ENCODE assay signal across 21 cellular contexts in the genomic region with DNA sequence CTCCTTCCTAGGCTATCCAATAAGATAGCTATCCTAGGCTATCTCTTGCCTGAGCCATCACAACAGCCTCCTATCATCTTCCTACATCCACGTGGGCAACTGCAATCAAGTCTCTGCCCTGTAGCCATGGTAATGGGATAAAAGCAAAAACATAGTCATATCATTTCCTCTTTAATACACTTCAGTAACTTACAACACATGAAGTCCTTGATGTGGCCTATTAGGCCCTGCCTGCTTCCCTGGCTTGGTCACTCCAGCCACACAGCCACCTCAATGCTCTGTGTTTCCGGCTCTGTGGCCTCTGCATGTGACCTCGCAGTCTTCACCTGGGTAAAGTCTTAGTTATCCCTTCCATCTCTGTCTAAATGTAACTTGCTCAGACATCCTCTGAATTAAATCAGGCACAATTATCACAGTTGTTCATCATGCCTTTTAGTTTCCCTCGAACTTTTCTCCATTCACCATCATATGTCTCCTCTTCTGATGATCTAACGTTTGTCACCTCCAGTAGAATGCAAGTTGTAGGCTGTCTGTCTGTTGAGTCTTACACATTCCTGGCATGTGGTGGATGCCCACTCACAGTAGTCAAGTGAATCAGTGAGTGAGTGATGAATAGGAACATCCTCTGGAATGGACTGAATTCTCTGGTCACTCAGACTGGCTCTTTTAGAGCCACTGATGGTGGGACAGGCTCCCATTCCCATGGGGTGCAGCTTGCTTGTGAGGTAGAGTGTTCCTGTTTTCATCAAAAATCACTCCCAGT.
DNase-seq lines count a peak whose midpoint lies in the region; ATAC-seq and TF ChIP-seq lines count a peak whose summit lies in the region.
"Had no signal": no experiment of that assay in that cellular context is flagged by ENCODE, and none has a peak within 500 bp of the region (broad histone marks: within the 10 kb centered on the region; RNA-seq: fewer than 3 reads in every experiment).

No MANE protein-coding gene starts in this region.

- intact Hi-C loops in OCI-LY7 (cut with micrococcal nuclease; ENCODE audit: unreplicated experiment): no loop called here

- no peaks in the 10 kb centered on the region for H3K9me3 Mint-ChIP-seq in stimulated activated memory B cell treated with anti-CD40 and anti-IgM and Interleukin-4, amounts not matched to agents 10 μg/mL and 1 μg/mL and 100 μg/mL, for 72 hours
- H3K9me3 Mint-ChIP-seq: IgD-negative memory B cell had no signal

- H3K36me3 ChIP-seq in OCI-LY7 (ENCODE audit: insufficient read depth, low read length): no peaks in the 10 kb centered on the region
- H3K36me3 ChIP-seq: esophagus squamous epithelium, sigmoid colon, upper lobe of left lung had no signal

- no TSS peak for BruUV-seq in OCI-LY7 (replicated peaks; lab: Mats Ljungman, UMichigan)

- no peak overlapping the region for H3K4me3 Mint-ChIP-seq in stimulated activated memory B cell treated with anti-CD40 and anti-IgM and Interleukin-4, amounts not matched to agents 10 μg/mL and 1 μg/mL and 100 μg/mL, for 72 hours
- H3K4me3 Mint-ChIP-seq: IgD-negative memory B cell had no signal

- H3K4me3 ChIP-seq in OCI-LY7 (ENCODE audit: low read depth, low read length, poor library complexity, severe bottlenecking): no peak overlapping the region
- H3K4me3 ChIP-seq: esophagus squamous epithelium, sigmoid colon, SK-N-MC, upper lobe of left lung had no signal

- H3K36me3 Mint-ChIP-seq in stimulated activated memory B cell treated with anti-CD40 and anti-IgM and Interleukin-4, amounts not matched to agents 10 μg/mL and 1 μg/mL and 100 μg/mL, for 72 hours: no peaks in the 10 kb centered on the region
- H3K36me3 Mint-ChIP-seq: IgD-negative memory B cell had no signal

- TF ChIP-seq CTCF in GM10266 (IDR thresholded peaks at IDR 0.05; ENCODE audit: control insufficient read depth, insufficient read depth, low read depth, missing control alignments) (no peak), OCI-LY7 (conservative IDR thresholded peaks at IDR 0.05; ENCODE audit: low read length) (no peak)

- no peak overlapping the region for H2AFZ ChIP-seq in OCI-LY7 (ENCODE audit: low read length)

- DNase-seq in GM10266 (ENCODE audit: extremely low spot score): peak; percentile 10
- peak; percentile 29 for DNase-seq in LHCN-M2 (ENCODE audit: low read depth)
- DNase-seq in dermis blood vessel endothelial cell: peak; percentile 13
- no peak for DNase-seq in NCI-H510A (lab: John Stamatoyannopoulos, UW)
- DNase-seq in OCI-LY7 (ENCODE audit: low spot score): no peak
- DNase-seq: activated CD4-positive, alpha-beta T cell treated with anti-CD3 and anti-CD28 coated beads for 1 hour; activated naive CD4-positive, alpha-beta T cell treated with anti-CD3 and anti-CD28 coated beads, Interleukin-2, amount 50 U/mL, for 16 hours; DMS79 treated with DMSO at 0.1 percent for 48 hours; effector memory CD4-positive, alpha-beta T cell; esophagus squamous epithelium; left cardiac atrium; NCI-H2029; posterior cingulate gyrus; sigmoid colon; stimulated activated CD4-positive, alpha-beta T cell treated with anti-CD3 and anti-CD28 coated beads, Interleukin-1b, Interleukin-23, amount 100 ng/mL, for 48 hours; stimulated activated naive CD8-positive, alpha-beta T cell treated with anti-CD3 and anti-CD28 coated beads, Interleukin-15, Interleukin-2, amounts not matched to agents 100 U/mL and 50 U/mL, for 24 hours; upper lobe of left lung had no signal

- POLR2A ChIA-PET in OCI-LY7 (lab: Charles Lee): no interaction called here

- H3K4me1 Mint-ChIP-seq in stimulated activated memory B cell treated with anti-CD40 and anti-IgM and Interleukin-4, amounts not matched to agents 10 μg/mL and 1 μg/mL and 100 μg/mL, for 72 hours: no peaks in the 10 kb centered on the region
- H3K4me1 Mint-ChIP-seq: IgD-negative memory B cell had no signal

- peaks cover 13% of the 10 kb centered on the region for H3K27me3 Mint-ChIP-seq in stimulated activated memory B cell treated with anti-CD40 and anti-IgM and Interleukin-4, amounts not matched to agents 10 μg/mL and 1 μg/mL and 100 μg/mL, for 72 hours

- H3K9me3 ChIP-seq in OCI-LY7 (ENCODE audit: low read length): no peaks in the 10 kb centered on the region
- H3K9me3 ChIP-seq: esophagus squamous epithelium, sigmoid colon, upper lobe of left lung had no signal

- peaks cover 6% of the 10 kb centered on the region for H3K4me1 ChIP-seq in OCI-LY7 (ENCODE audit: insufficient read depth, low read length, poor library complexity, severe bottlenecking)
- H3K4me1 ChIP-seq: esophagus squamous epithelium had no signal

- H3K4me2 ChIP-seq in OCI-LY7 (ENCODE audit: low read length): no peak overlapping the region

- H3K27ac ChIP-seq in OCI-LY7 (ENCODE audit: low read depth, low read length, poor library complexity, severe bottlenecking): no peak overlapping the region
- H3K27ac ChIP-seq: esophagus squamous epithelium, sigmoid colon, SK-N-MC, upper lobe of left lung had no signal

- peak; percentile 76 for ATAC-seq in stimulated activated memory B cell treated with anti-CD40 and anti-IgM and Interleukin-4, amounts not matched to agents 10 μg/mL and 1 μg/mL and 100 μg/mL, for 72 hours
- ATAC-seq in GM18870 (IDR thresholded peaks at IDR 0.05; ENCODE audit: unreplicated experiment): no peak
- ATAC-seq: left cardiac atrium; stimulated activated naive CD8-positive, alpha-beta T cell treated with anti-CD3 and anti-CD28 coated beads, Interleukin-15, Interleukin-2, amounts not matched to agents 100 U/mL and 50 U/mL, for 24 hours had no signal

- no peaks in the 10 kb centered on the region for H4K20me1 ChIP-seq in OCI-LY7 (ENCODE audit: insufficient read depth, low read length)

- no peak overlapping the region for H3K27ac Mint-ChIP-seq in stimulated activated memory B cell treated with anti-CD40 and anti-IgM and Interleukin-4, amounts not matched to agents 10 μg/mL and 1 μg/mL and 100 μg/mL, for 72 hours
- H3K27ac Mint-ChIP-seq: IgD-negative memory B cell had no signal

- no peaks in the 10 kb centered on the region for H3K79me2 ChIP-seq in OCI-LY7 (ENCODE audit: insufficient read depth, low read depth, low read length)

- CTCF ChIA-PET in OCI-LY7 (lab: Charles Lee; ENCODE audit: unreplicated experiment): no interaction called here

- no peaks in the 10 kb centered on the region for H3K9me2 ChIP-seq in OCI-LY7 (ENCODE audit: insufficient read depth, low read length)

Comparison
In these comparisons a context has a peak if more than half of its experiments do, and no peak if none do; other contexts are left out.
1. DNase-seq: peak in GM10266 (single experiment), LHCN-M2 (single experiment) and dermis blood vessel endothelial cell (single experiment); none in NCI-H510A (single experiment) and OCI-LY7 (single experiment).